ENCODE assay signal across 1 cellular context in the genomic region with DNA sequence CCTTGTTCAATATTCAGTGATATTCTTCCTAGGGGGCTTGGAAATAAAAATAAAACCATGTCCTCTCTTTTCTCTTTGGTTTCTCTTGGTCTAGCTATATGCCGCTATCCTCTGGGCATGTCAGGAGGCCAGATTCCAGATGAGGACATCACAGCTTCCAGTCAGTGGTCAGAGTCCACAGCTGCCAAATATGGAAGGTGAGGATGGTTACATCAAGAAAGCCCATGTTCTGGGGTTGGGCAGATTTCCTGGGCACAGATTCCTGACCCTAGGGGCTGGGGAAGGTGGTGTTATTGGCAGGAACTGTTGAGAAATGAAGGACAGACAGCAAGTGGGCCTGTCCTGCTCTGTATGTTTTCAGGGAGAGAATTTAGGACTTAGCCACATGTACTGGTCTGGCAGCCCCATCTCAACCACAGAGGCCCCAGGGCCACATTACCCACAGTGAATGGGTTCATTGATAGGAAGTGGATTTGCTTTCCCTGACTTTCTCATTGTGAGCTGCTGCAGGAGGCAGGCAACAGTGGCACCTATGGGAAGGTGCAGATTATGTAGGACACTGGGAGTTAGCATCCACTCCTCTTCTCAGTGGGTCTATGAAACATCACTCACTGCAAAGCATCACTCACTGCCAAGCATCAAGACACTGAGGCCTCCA.
TF ChIP-seq lines count a peak whose summit lies in the region.

No MANE protein-coding gene starts in this region.

TF ChIP-seq in liver, 16 proteins besides CTCF, POLR2A, EP300 and RAD21 (continued from another document):
- TF ChIP-seq, protein P1, sequence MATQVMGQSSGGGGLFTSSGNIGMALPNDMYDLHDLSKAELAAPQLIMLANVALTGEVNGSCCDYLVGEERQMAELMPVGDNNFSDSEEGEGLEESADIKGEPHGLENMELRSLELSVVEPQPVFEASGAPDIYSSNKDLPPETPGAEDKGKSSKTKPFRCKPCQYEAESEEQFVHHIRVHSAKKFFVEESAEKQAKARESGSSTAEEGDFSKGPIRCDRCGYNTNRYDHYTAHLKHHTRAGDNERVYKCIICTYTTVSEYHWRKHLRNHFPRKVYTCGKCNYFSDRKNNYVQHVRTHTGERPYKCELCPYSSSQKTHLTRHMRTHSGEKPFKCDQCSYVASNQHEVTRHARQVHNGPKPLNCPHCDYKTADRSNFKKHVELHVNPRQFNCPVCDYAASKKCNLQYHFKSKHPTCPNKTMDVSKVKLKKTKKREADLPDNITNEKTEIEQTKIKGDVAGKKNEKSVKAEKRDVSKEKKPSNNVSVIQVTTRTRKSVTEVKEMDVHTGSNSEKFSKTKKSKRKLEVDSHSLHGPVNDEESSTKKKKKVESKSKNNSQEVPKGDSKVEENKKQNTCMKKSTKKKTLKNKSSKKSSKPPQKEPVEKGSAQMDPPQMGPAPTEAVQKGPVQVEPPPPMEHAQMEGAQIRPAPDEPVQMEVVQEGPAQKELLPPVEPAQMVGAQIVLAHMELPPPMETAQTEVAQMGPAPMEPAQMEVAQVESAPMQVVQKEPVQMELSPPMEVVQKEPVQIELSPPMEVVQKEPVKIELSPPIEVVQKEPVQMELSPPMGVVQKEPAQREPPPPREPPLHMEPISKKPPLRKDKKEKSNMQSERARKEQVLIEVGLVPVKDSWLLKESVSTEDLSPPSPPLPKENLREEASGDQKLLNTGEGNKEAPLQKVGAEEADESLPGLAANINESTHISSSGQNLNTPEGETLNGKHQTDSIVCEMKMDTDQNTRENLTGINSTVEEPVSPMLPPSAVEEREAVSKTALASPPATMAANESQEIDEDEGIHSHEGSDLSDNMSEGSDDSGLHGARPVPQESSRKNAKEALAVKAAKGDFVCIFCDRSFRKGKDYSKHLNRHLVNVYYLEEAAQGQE (IDR thresholded peaks at IDR 0.05), result no peak
- no peak for TF ChIP-seq NR2F2 (IDR thresholded peaks at IDR 0.05)
